In the genomic region with DNA sequence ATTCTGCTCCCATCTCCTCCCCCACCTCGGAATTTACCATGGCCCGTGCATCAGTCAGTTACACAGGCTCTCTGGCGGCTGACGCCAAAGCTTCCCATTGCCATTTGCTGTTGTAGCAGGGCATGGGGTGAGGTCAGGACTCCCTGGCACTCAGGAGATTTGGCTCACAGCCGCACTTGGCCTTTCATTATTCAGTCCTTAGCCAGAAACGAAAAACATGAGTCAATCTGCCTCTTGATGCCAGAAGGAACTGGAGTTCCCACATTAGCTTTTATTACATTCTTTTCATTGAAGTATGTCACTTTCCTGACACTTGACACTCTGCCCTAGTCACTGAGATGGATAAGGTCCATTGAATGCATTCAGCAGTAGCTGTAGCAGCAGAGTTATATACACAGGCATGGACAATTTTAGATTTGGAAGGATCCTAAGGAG, we compare ENCODE assay signal across 20 cellular contexts.
DNase-seq lines count a peak whose midpoint lies in the region; ATAC-seq, FAIRE-seq and TF ChIP-seq lines count a peak whose summit lies in the region.
"Had no signal": no experiment of that assay in that cellular context is flagged by ENCODE, and none has a peak within 500 bp of the region (broad histone marks: within the 10 kb centered on the region; RNA-seq: fewer than 3 reads in every experiment).

No MANE protein-coding gene starts in this region.

- POLR2A ChIA-PET in MCF 10A (lab: Yijun Ruan, JAX) (interaction anchor here (0.5 to 2.0 kb wide), 6 partner anchors 8 to 401 kb away, joined by 3 to 6 read pairs (median 4); no protein-coding TSS in a partner anchor), PC-3 (lab: Charles Lee; ENCODE audit: unreplicated experiment) (no interaction called here)

- TF ChIP-seq CTCF in MCF 10A (IDR thresholded peaks at IDR 0.05; ENCODE audit: unreplicated experiment) (no peak), mammary epithelial cell (conservative IDR thresholded peaks at IDR 0.05 in 1 of 2, IDR thresholded peaks at IDR 0.05 in 1 of 2; ENCODE audit: extremely low read depth in 1 of 2, insufficient read depth in 1 of 2, low read depth in 1 of 2, low read length in 2 of 2) (no peak), PC-3 (conservative IDR thresholded peaks at IDR 0.05; ENCODE audit: low read depth, low read length) (no peak), lower lobe of right lung (IDR thresholded peaks at IDR 0.05) (no peak)

- H3K4me2 ChIP-seq in mammary epithelial cell (ENCODE audit: insufficient read depth, low read depth, low read length) (no peak overlapping the region), PC-3 (ENCODE audit: low read length) (no peak overlapping the region)

- DNase-seq in MCF 10A (ENCODE audit: unreplicated experiment) (peak; percentile 88), mammary epithelial cell (no peak), PC-3 (peak; percentile 15), lower lobe of right lung (no peak), urothelium cell line (ENCODE audit: low spot score) (peak; percentile 33), GDM1 (lab: John Stamatoyannopoulos, UW) (no peak)
- DNase-seq in activated T-cell treated with anti-CD3 and anti-CD28 coated beads, Interleukin-2, amount 50 U/mL, for 72 hours = no peak
- DNase-seq in stimulated activated CD4-positive, alpha-beta T cell treated with anti-CD3 and anti-CD28 coated beads, Interleukin-4, amount 100 ng/mL, for 24 hours = no peak
- DNase-seq: activated CD8-positive, alpha-beta T cell treated with anti-CD3 and anti-CD28 coated beads, Interleukin-2, amount 10 ng/mL, durations not matched to agents 7 days and 5 days; amniotic stem cell; CD8-positive, alpha-beta T cell; HCEC 1CT; NCI-H1417 treated with DMSO at 0.1 percent for 48 hours; NCI-H774; T-helper 1 cell had no signal

- H3K9me2 ChIP-seq in PC-3 (replicated peaks; ENCODE audit: low read length) = no peaks in the 10 kb centered on the region

- H3K27me3 Mint-ChIP-seq in MCF 10A (ENCODE audit: insufficient read depth, unreplicated experiment) = no peaks in the 10 kb centered on the region
- peaks cover 11% of the 10 kb centered on the region for H3K27me3 Mint-ChIP-seq in activated T-cell treated with anti-CD3 and anti-CD28 coated beads, Interleukin-2, amount 50 U/mL, for 72 hours (ENCODE audit: low read depth)

- H4K20me1 ChIP-seq in mammary epithelial cell (ENCODE audit: insufficient read depth, low read length) (no peaks in the 10 kb centered on the region), PC-3 (ENCODE audit: low read length) (no peaks in the 10 kb centered on the region)

- H2AFZ ChIP-seq in mammary epithelial cell (ENCODE audit: low read depth, low read length) (no peak overlapping the region), PC-3 (ENCODE audit: low read length) (no peak overlapping the region)

- H3K27ac ChIP-seq in mammary epithelial cell (ENCODE audit: insufficient read depth, low read depth, low read length) (no peak overlapping the region), PC-3 (ENCODE audit: low read length) (no peak overlapping the region), lower lobe of right lung (no peak overlapping the region)
- H3K27ac ChIP-seq: skin epidermis, upper lobe of left lung had no signal

- no peaks in the 10 kb centered on the region for H3K36me3 Mint-ChIP-seq in MCF 10A (ENCODE audit: insufficient read depth, unreplicated experiment)
- H3K36me3 Mint-ChIP-seq in activated T-cell treated with anti-CD3 and anti-CD28 coated beads, Interleukin-2, amount 50 U/mL, for 72 hours (ENCODE audit: insufficient read depth in 2 of 2) = no peaks in the 10 kb centered on the region
- H3K36me3 Mint-ChIP-seq: CD8-positive, alpha-beta T cell; stimulated activated effector memory CD8-positive, alpha-beta T cell treated with anti-CD3 and anti-CD28 coated beads, Interleukin-12 subunit alpha, Interleukin-12 subunit beta, amount 100 ng/mL, for 72 hours; WTC11 had no signal

- no peaks in the 10 kb centered on the region for H3F3A ChIP-seq in PC-3 (ENCODE audit: low read length, unreplicated experiment)

- H3K79me2 ChIP-seq in mammary epithelial cell (ENCODE audit: insufficient read depth, low read length) (no peaks in the 10 kb centered on the region), PC-3 (ENCODE audit: low read length) (no peaks in the 10 kb centered on the region)

- no peak overlapping the region for H3K4me3 Mint-ChIP-seq in MCF 10A (ENCODE audit: unreplicated experiment)
- no peak overlapping the region for H3K4me3 Mint-ChIP-seq in activated T-cell treated with anti-CD3 and anti-CD28 coated beads, Interleukin-2, amount 50 U/mL, for 72 hours
- H3K4me3 Mint-ChIP-seq: activated CD8-positive, alpha-beta T cell treated with anti-CD3 and anti-CD28 coated beads, Interleukin-2, amount 10 ng/mL, durations not matched to agents 7 days and 5 days; CD8-positive, alpha-beta T cell; stimulated activated effector memory CD8-positive, alpha-beta T cell treated with anti-CD3 and anti-CD28 coated beads, Interleukin-12 subunit alpha, Interleukin-12 subunit beta, amount 100 ng/mL, for 72 hours; WTC11 had no signal

- H3K4me3 ChIP-seq in mammary epithelial cell (replicated peaks in 1 of 3; ENCODE audit: insufficient read depth in 1 of 3, low read depth in 2 of 3, low read length in 3 of 3) (no peak overlapping the region), PC-3 (ENCODE audit: low read length) (no peak overlapping the region), lower lobe of right lung (no peak overlapping the region)
- H3K4me3 ChIP-seq: skin epidermis, upper lobe of left lung had no signal

- H3K4me1 Mint-ChIP-seq in MCF 10A (ENCODE audit: insufficient read depth, unreplicated experiment) = peaks cover 12% of the 10 kb centered on the region
- H3K4me1 Mint-ChIP-seq in activated T-cell treated with anti-CD3 and anti-CD28 coated beads, Interleukin-2, amount 50 U/mL, for 72 hours (ENCODE audit: low read depth) = no peaks in the 10 kb centered on the region
- H3K4me1 Mint-ChIP-seq: stimulated activated effector memory CD8-positive, alpha-beta T cell treated with anti-CD3 and anti-CD28 coated beads, Interleukin-12 subunit alpha, Interleukin-12 subunit beta, amount 100 ng/mL, for 72 hours had no signal

- H3K9me3 Mint-ChIP-seq in MCF 10A (ENCODE audit: unreplicated experiment) = no peaks in the 10 kb centered on the region
- no peaks in the 10 kb centered on the region for H3K9me3 Mint-ChIP-seq in activated T-cell treated with anti-CD3 and anti-CD28 coated beads, Interleukin-2, amount 50 U/mL, for 72 hours
- H3K9me3 Mint-ChIP-seq: CD8-positive, alpha-beta T cell; stimulated activated effector memory CD8-positive, alpha-beta T cell treated with anti-CD3 and anti-CD28 coated beads, Interleukin-12 subunit alpha, Interleukin-12 subunit beta, amount 100 ng/mL, for 72 hours; WTC11 had no signal

- H3K9me3 ChIP-seq in mammary epithelial cell (replicated peaks; ENCODE audit: insufficient read depth, low read length) (no peaks in the 10 kb centered on the region), PC-3 (ENCODE audit: low read length) (no peaks in the 10 kb centered on the region), lower lobe of right lung (no peaks in the 10 kb centered on the region)
- H3K9me3 ChIP-seq: upper lobe of left lung had no signal

- H3K9ac ChIP-seq in mammary epithelial cell (ENCODE audit: insufficient read depth, low read length) (no peak overlapping the region), PC-3 (ENCODE audit: low read length) (no peak overlapping the region)

- no peak for FAIRE-seq in urothelium cell line (lab: Jason Lieb, UNC)
- FAIRE-seq: colon had no signal

- no peak overlapping the region for H3K27ac Mint-ChIP-seq in MCF 10A (ENCODE audit: low read depth, unreplicated experiment)
- H3K27ac Mint-ChIP-seq in activated T-cell treated with anti-CD3 and anti-CD28 coated beads, Interleukin-2, amount 50 U/mL, for 72 hours = no peak overlapping the region
- H3K27ac Mint-ChIP-seq: activated CD8-positive, alpha-beta T cell treated with anti-CD3 and anti-CD28 coated beads, Interleukin-2, amount 10 ng/mL, durations not matched to agents 7 days and 5 days; CD8-positive, alpha-beta T cell; stimulated activated effector memory CD8-positive, alpha-beta T cell treated with anti-CD3 and anti-CD28 coated beads, Interleukin-12 subunit alpha, Interleukin-12 subunit beta, amount 100 ng/mL, for 72 hours; WTC11 had no signal

- in situ Hi-C loops in mammary epithelial cell (cut with MboI; ENCODE audit: low sequenced_read_pairs in 2 of 2) = loop anchor here in 1 of 2 donors (10.0 kb wide), 1 partner anchor 191 kb away; no protein-coding TSS in a partner anchor

- WGBS in mammary epithelial cell (ENCODE audit: low coverage, missing lambda C conversion rate) = 42% methylated on average over 6 of the region's 6 CpGs

- H3K36me3 ChIP-seq in mammary epithelial cell (ENCODE audit: insufficient read depth, low read length) = no peaks in the 10 kb centered on the region
- H3K36me3 ChIP-seq in PC-3 (ENCODE audit: low read depth, low read length) = no peaks in the 10 kb centered on the region
- H3K36me3 ChIP-seq in lower lobe of right lung = no peaks in the 10 kb centered on the region
- H3K36me3 ChIP-seq: upper lobe of left lung had no signal

- CTCF ChIA-PET in MCF 10A (lab: Yijun Ruan, JAX) (interaction anchor here (1.0 to 4.7 kb wide), 3 partner anchors 24 to 266 kb away, joined by 4 to 25 read pairs (median 4); no protein-coding TSS in a partner anchor), mammary epithelial cell (lab: Charles Lee; ENCODE audit: low non-redundant PET) (no interaction called here), PC-3 (lab: Charles Lee) (no interaction called here)

- dilution Hi-C loops in mammary epithelial cell (cut with HindIII; ENCODE audit: low sequenced_read_pairs) = no loop called here

- no peaks in the 10 kb centered on the region for H3K27me3 ChIP-seq in mammary epithelial cell (ENCODE audit: insufficient read depth, low read length)
- H3K27me3 ChIP-seq in PC-3 (ENCODE audit: low read length) = no peaks in the 10 kb centered on the region
- no peaks in the 10 kb centered on the region for H3K27me3 ChIP-seq in lower lobe of right lung (ENCODE audit: low read depth)
- H3K27me3 ChIP-seq: upper lobe of left lung had no signal

- BruUV-seq in MCF 10A (replicated peaks; lab: Mats Ljungman, UMichigan) (no TSS peak), mammary epithelial cell (replicated peaks; lab: Mats Ljungman, UMichigan) (no TSS peak), PC-3 (replicated peaks; lab: Mats Ljungman, UMichigan) (no TSS peak)

- ATAC-seq in PC-3 = no peak
- ATAC-seq in lower lobe of right lung = peak; percentile 26 to 79
- ATAC-seq in activated T-cell treated with anti-CD3 and anti-CD28 coated beads, Interleukin-2, amount 50 U/mL, for 72 hours (replicated peaks in 1 of 2) = no peak
- ATAC-seq: activated CD8-positive, alpha-beta T cell treated with anti-CD3 and anti-CD28 coated beads, Interleukin-2, amount 10 ng/mL, durations not matched to agents 7 days and 5 days; CD8-positive, alpha-beta T cell; stimulated activated effector memory CD8-positive, alpha-beta T cell treated with anti-CD3 and anti-CD28 coated beads, Interleukin-12 subunit alpha, Interleukin-12 subunit beta, amount 100 ng/mL, for 72 hours; WTC11 had no signal

- intact Hi-C loops in MCF 10A (cut with micrococcal nuclease) (no loop called here), mammary epithelial cell (cut with micrococcal nuclease) (no loop called here), PC-3 (cut with micrococcal nuclease) (no loop called here), lower lobe of right lung (cut with DNase I) (no loop called here)

- H3K4me1 ChIP-seq in mammary epithelial cell (ENCODE audit: insufficient read depth, low read length) (no peaks in the 10 kb centered on the region), PC-3 (ENCODE audit: insufficient read depth, low read length) (no peaks in the 10 kb centered on the region), lower lobe of right lung (no peaks in the 10 kb centered on the region)

Comparison
In these comparisons a context has a peak if more than half of its experiments do, and no peak if none do; other contexts are left out.
1. DNase-seq: peak in MCF 10A (single experiment), PC-3 (single experiment) and urothelium cell line (single experiment); none in mammary epithelial cell (single experiment), lower lobe of right lung (single experiment), GDM1 (single experiment), activated T-cell treated with anti-CD3 and anti-CD28 coated beads, Interleukin-2, amount 50 U/mL, for 72 hours (0 of 2) and stimulated activated CD4-positive, alpha-beta T cell treated with anti-CD3 and anti-CD28 coated beads, Interleukin-4, amount 100 ng/mL, for 24 hours (single experiment).
2. ATAC-seq: peak in lower lobe of right lung (2 of 2); none in PC-3 (single experiment) and activated T-cell treated with anti-CD3 and anti-CD28 coated beads, Interleukin-2, amount 50 U/mL, for 72 hours (0 of 2).